27 cellular contexts compared by ENCODE assay signal in the genomic region with DNA sequence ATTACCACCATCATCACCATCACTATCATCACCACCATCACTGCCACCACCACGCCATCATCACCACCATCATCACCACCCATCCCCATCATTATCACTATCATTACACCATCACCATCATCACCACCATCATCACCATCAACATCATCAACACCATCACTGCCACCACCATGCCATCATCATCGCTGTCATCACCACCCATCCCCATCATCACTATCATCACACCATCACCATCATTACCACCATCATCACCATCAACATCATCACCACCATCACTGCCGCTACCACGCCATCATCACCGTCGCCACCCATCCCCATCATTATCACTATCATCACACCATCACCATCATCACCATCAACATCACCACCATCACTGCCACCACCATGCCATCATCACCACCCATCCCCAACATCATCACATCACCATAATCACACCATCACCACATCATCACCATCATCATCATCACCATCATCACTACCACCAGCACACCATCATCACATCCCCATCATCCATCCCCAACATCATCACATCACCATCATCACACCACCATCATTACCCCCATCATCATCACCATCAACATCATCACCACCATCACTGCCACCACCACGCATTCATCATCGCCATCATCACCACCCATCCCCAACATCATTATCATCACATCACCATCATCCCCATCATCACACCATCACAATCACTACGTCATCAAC.
"Had no signal": no experiment of that assay in that cellular context is flagged by ENCODE, and none has a peak within 500 bp of the region (broad histone marks: within the 10 kb centered on the region; RNA-seq: fewer than 3 reads in every experiment).

No MANE protein-coding gene starts in this region.

- H3K27me3 ChIP-seq: colonic mucosa, gastrocnemius medialis, neural progenitor cell, spleen, suprapubic skin, tibial nerve had no signal

- H2AFZ ChIP-seq: neural progenitor cell had no signal

- H3K27ac ChIP-seq: colonic mucosa, gastrocnemius medialis, neural progenitor cell, spleen, suprapubic skin, tibial nerve had no signal

- DNase-seq: activated CD4-positive, alpha-beta T cell treated with anti-CD3 and anti-CD28 coated beads for 36 hours; activated CD4-positive, CD25-positive, alpha-beta regulatory T cell; activated CD8-positive, alpha-beta memory T cell treated with anti-CD3 and anti-CD28 coated beads, Interleukin-2, amount 10 ng/mL, durations not matched to agents 7 days and 5 days; activated CD8-positive, alpha-beta T cell treated with anti-CD3 and anti-CD28 coated beads, Interleukin-2, amount 10 ng/mL, durations not matched to agents 7 days and 5 days; activated effector memory CD4-positive, alpha-beta T cell treated with Interleukin-2 at 50 U/mL for 16 hours; activated naive CD4-positive, alpha-beta T cell treated with Interleukin-2 at 50 U/mL for 16 hours; anterior cingulate cortex; cerebellar nuclear complex; colonic mucosa; effector CD8-positive, alpha-beta T cell; erythroblast; gastrocnemius medialis; glutamatergic neuron; islet precursor cell; left colon; naive B cell; posterior cingulate gyrus; right cardiac atrium; spleen; stimulated activated naive CD4-positive, alpha-beta T cell; T-helper 1 cell had no signal

- H3K27me3 Mint-ChIP-seq: activated CD4-positive, alpha-beta T cell treated with anti-CD3 and anti-CD28 coated beads for 36 hours; activated CD8-positive, alpha-beta memory T cell treated with anti-CD3 and anti-CD28 coated beads, Interleukin-2, amount 10 ng/mL, durations not matched to agents 7 days and 5 days; activated naive CD8-positive, alpha-beta T cell; naive B cell had no signal

- H3K4me3 Mint-ChIP-seq: activated CD4-positive, alpha-beta T cell treated with anti-CD3 and anti-CD28 coated beads for 36 hours; activated CD8-positive, alpha-beta memory T cell treated with anti-CD3 and anti-CD28 coated beads, Interleukin-2, amount 10 ng/mL, durations not matched to agents 7 days and 5 days; activated CD8-positive, alpha-beta T cell treated with anti-CD3 and anti-CD28 coated beads, Interleukin-2, amount 10 ng/mL, durations not matched to agents 7 days and 5 days; activated naive CD8-positive, alpha-beta T cell; mesothelial cell of epicardium; naive B cell; neural progenitor cell; T-helper 2 cell treated with Interferon-gamma antibody and Interleukin-4, amounts not matched to agents 5 μg/mL and 100 μg/mL, for 36 hours had no signal

- H3K4me1 ChIP-seq: colonic mucosa, gastrocnemius medialis, neural progenitor cell, spleen, suprapubic skin had no signal

- H3K9me3 Mint-ChIP-seq: mesothelial cell of epicardium; naive B cell; neural progenitor cell; T-helper 2 cell treated with Interferon-gamma antibody and Interleukin-4, amounts not matched to agents 5 μg/mL and 100 μg/mL, for 36 hours had no signal

- H3K36me3 ChIP-seq: colonic mucosa, neural progenitor cell had no signal

- H3K4me1 Mint-ChIP-seq: activated CD4-positive, alpha-beta T cell treated with anti-CD3 and anti-CD28 coated beads for 36 hours; activated CD8-positive, alpha-beta memory T cell treated with anti-CD3 and anti-CD28 coated beads, Interleukin-2, amount 10 ng/mL, durations not matched to agents 7 days and 5 days; naive B cell had no signal

- H3K27ac Mint-ChIP-seq: activated CD4-positive, alpha-beta T cell treated with anti-CD3 and anti-CD28 coated beads for 36 hours; activated CD8-positive, alpha-beta memory T cell treated with anti-CD3 and anti-CD28 coated beads, Interleukin-2, amount 10 ng/mL, durations not matched to agents 7 days and 5 days; activated CD8-positive, alpha-beta T cell treated with anti-CD3 and anti-CD28 coated beads, Interleukin-2, amount 10 ng/mL, durations not matched to agents 7 days and 5 days; activated naive CD8-positive, alpha-beta T cell; mesothelial cell of epicardium; naive B cell; neural progenitor cell; T-helper 2 cell treated with Interferon-gamma antibody and Interleukin-4, amounts not matched to agents 5 μg/mL and 100 μg/mL, for 36 hours had no signal

- H3K9me3 ChIP-seq: colonic mucosa, gastrocnemius medialis, spleen, suprapubic skin, tibial nerve had no signal

- ATAC-seq: activated CD4-positive, alpha-beta T cell treated with anti-CD3 and anti-CD28 coated beads for 36 hours; activated CD8-positive, alpha-beta memory T cell treated with anti-CD3 and anti-CD28 coated beads, Interleukin-2, amount 10 ng/mL, durations not matched to agents 7 days and 5 days; activated CD8-positive, alpha-beta T cell treated with anti-CD3 and anti-CD28 coated beads, Interleukin-2, amount 10 ng/mL, durations not matched to agents 7 days and 5 days; gastrocnemius medialis; left colon; right cardiac atrium had no signal

- H3K9ac ChIP-seq: neural progenitor cell had no signal

- H3K4me3 ChIP-seq: colonic mucosa, gastrocnemius medialis, neural progenitor cell, spleen, suprapubic skin, tibial nerve had no signal

- H3K4me2 ChIP-seq: neural progenitor cell had no signal
